ENCODE assay signal across 27 cellular contexts in the genomic region with DNA sequence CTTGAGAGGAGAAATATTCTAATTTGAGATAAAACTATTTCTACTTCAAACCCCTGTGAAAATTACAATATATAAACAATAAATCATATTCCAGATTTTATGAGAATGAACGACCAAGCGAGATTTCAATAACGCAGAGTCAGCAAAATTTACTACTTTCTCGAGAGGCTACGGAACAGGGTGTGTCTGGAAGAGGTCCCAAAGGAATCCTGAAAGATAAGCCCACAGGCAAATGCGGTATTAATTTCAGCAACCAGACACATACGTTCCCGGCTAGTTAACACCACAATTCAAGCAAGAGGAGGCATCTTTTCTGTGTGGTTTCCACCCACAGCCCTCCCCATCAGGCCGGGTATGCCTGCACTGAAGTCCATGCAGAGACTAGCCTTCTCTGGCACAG. TPM values are rescaled to one million over a fixed set of nuclear protein-coding genes. Genes with fewer than 3 reads are reported as not detected.
"Had no signal": no experiment of that assay in that cellular context is flagged by ENCODE, and none has a peak within 500 bp of the region (broad histone marks: within the 10 kb centered on the region; RNA-seq: fewer than 3 reads in every experiment).

No MANE protein-coding gene starts in this region.

- DNase-seq: activated CD4-positive, alpha-beta memory T cell treated with anti-CD3 and anti-CD28 coated beads for 36 hours; activated CD4-positive, alpha-beta T cell treated with anti-CD3 and anti-CD28 coated beads, Interleukin-2, amount 10 ng/mL, durations not matched to agents 24 days and 14 days; activated CD4-positive, CD25-positive, alpha-beta regulatory T cell treated with anti-CD3 and anti-CD28 coated beads, Interleukin-2, amount 50 U/mL, for 72 hours; activated CD8-positive, alpha-beta memory T cell treated with anti-CD3 and anti-CD28 coated beads, Interleukin-2, amount 50 U/mL, for 48 hours; activated gamma-delta T cell; activated naive CD4-positive, alpha-beta T cell treated with anti-CD3 and anti-CD28 coated beads, Interleukin-2, amount 10 ng/mL, durations not matched to agents 7 days and 5 days; activated naive CD8-positive, alpha-beta T cell treated with anti-CD3 and anti-CD28 coated beads, Interleukin-2, amount 10 ng/mL, durations not matched to agents 7 days and 5 days; activated T-cell treated with anti-CD3 and anti-CD28 coated beads, Interleukin-2, amount 50 U/mL, for 24 hours; caudate nucleus; foreskin keratinocyte; heart left ventricle; hypothalamus; immature natural killer cell; kidney glomerular epithelial cell; left lung; mucosa of descending colon; naive thymus-derived CD4-positive, alpha-beta T cell; ovary; small intestine; stimulated activated CD4-positive, alpha-beta T cell treated with anti-CD3 and anti-CD28 coated beads, Interleukin-4, amount 100 ng/mL, for 24 hours; T-helper 2 cell; uterus had no signal

- H3K9me3 ChIP-seq: heart left ventricle, left lung, mucosa of descending colon, ovary, thoracic aorta, uterus had no signal

- ATAC-seq: foreskin keratinocyte; heart left ventricle; left lung; mucosa of descending colon; naive thymus-derived CD4-positive, alpha-beta T cell; sciatic nerve; stimulated activated effector memory CD8-positive, alpha-beta T cell treated with anti-CD3 and anti-CD28 coated beads, Interleukin-12 subunit alpha, Interleukin-12 subunit beta, amount 100 ng/mL, for 72 hours had no signal

- H3K36me3 ChIP-seq: left lung, ovary, thoracic aorta, uterus had no signal

- H3K4me3 ChIP-seq: heart left ventricle, left lung, lung, mucosa of descending colon, ovary, thoracic aorta, uterus had no signal

- H3K27ac ChIP-seq: foreskin keratinocyte, heart left ventricle, left lung, ovary, thoracic aorta, uterus had no signal

- H3K4me1 ChIP-seq: foreskin keratinocyte, left lung, uterus had no signal

- FAIRE-seq: endothelial cell of umbilical vein, small intestine had no signal

- H3K27me3 ChIP-seq: foreskin keratinocyte, heart left ventricle, left lung, ovary, uterus had no signal

RNA-seq across cellular contexts. Expression of gene BEND7, which starts 26.4 kb away (rescaled TPM):
- total RNA-seq: activated CD4-positive, alpha-beta memory T cell treated with anti-CD3 and anti-CD28 coated beads for 36 hours; activated CD4-positive, alpha-beta T cell treated with anti-CD3 and anti-CD28 coated beads, Interleukin-2, amount 10 ng/mL, durations not matched to agents 24 days and 14 days; activated naive CD8-positive, alpha-beta T cell treated with anti-CD3 and anti-CD28 coated beads, Interleukin-2, amount 10 ng/mL, durations not matched to agents 7 days and 5 days had no signal
- polyA plus RNA-seq: immature natural killer cell; naive thymus-derived CD4-positive, alpha-beta T cell had no signal
